In the genomic region with DNA sequence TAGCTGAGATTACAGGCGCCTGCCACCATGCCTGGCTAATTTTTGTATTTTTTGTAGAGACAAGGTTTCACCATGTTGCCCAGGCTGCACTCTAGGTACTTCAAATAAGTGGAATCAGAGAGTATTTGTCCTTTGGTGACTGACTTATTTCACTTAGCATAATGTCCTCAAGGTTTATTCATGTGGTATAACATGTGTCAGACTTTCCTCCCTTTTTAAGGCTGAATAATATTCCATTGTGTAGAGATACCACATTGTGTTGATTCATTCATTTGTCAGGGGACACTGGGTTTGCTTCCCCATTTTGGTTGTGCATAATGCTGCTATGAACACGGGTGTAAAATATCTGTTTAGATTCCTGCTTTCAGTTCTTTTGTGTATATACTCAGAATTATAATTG, we compare ENCODE assay signal across 14 cellular contexts. TPM values are rescaled to one million over a fixed set of nuclear protein-coding genes. Genes with fewer than 3 reads are reported as not detected.
DNase-seq lines count a peak whose midpoint lies in the region; ATAC-seq and TF ChIP-seq lines count a peak whose summit lies in the region.
"Had no signal": no experiment of that assay in that cellular context is flagged by ENCODE, and none has a peak within 500 bp of the region (broad histone marks: within the 10 kb centered on the region; RNA-seq: fewer than 3 reads in every experiment).

No MANE protein-coding gene starts in this region.

- H3K9me3 ChIP-seq in CD8-positive, alpha-beta T cell (ENCODE audit: low read length), result no peaks in the 10 kb centered on the region
- H3K9me3 ChIP-seq in naive thymus-derived CD4-positive, alpha-beta T cell (ENCODE audit: control insufficient read depth in 2 of 3, low read length in 3 of 3), result no peaks in the 10 kb centered on the region
- H3K9me3 ChIP-seq in HAP-1, result no peaks in the 10 kb centered on the region
- H3K9me3 ChIP-seq: ascending aorta had no signal

- H3K9me3 Mint-ChIP-seq in CD8-positive, alpha-beta T cell, result no peaks in the 10 kb centered on the region
- H3K9me3 Mint-ChIP-seq in activated naive CD4-positive, alpha-beta T cell treated with anti-CD3 and anti-CD28 coated beads, Interleukin-2, amount 50 U/mL, for 72 hours, result no peaks in the 10 kb centered on the region
- H3K9me3 Mint-ChIP-seq in naive thymus-derived CD4-positive, alpha-beta T cell, result peaks cover 0 to 3% (median 0%) of the 10 kb centered on the region in 11 donors
- H3K9me3 Mint-ChIP-seq: endodermal cell had no signal

- DNase-seq in CD8-positive, alpha-beta T cell, result no peak
- DNase-seq in activated naive CD4-positive, alpha-beta T cell treated with anti-CD3 and anti-CD28 coated beads, Interleukin-2, amount 50 U/mL, for 72 hours (ENCODE audit: low spot score in 2 of 2), result no peak
- DNase-seq in naive thymus-derived CD4-positive, alpha-beta T cell, result no peak
- DNase-seq in NCI-H1417 treated with DMSO at 0.1 percent for 48 hours (lab: John Stamatoyannopoulos, UW) (no peak), erythroblast (lab: John Stamatoyannopoulos, UW) (no peak), HAP-1 (ENCODE audit: low spot score in 2 of 2) (no peak)
- DNase-seq: NCI-H1092 treated with DMSO at 0.1 percent for 48 hours, NCI-H526 treated with DMSO at 0.1 percent for 48 hours had no signal

- peaks cover 54% of the 10 kb centered on the region for H3K4me1 Mint-ChIP-seq in CD8-positive, alpha-beta T cell (ENCODE audit: low read depth)
- peaks cover 49 to 72% (median 60%) of the 10 kb centered on the region in 7 donors for H3K4me1 Mint-ChIP-seq in naive thymus-derived CD4-positive, alpha-beta T cell

- peaks cover 56% of the 10 kb centered on the region for H3K36me3 Mint-ChIP-seq in CD8-positive, alpha-beta T cell
- H3K36me3 Mint-ChIP-seq in activated naive CD4-positive, alpha-beta T cell treated with anti-CD3 and anti-CD28 coated beads, Interleukin-2, amount 50 U/mL, for 72 hours, result peaks cover 8 to 13% of the 10 kb centered on the region in 2 donors
- peaks cover 0 to 33% (median 25%) of the 10 kb centered on the region in 5 donors for H3K36me3 Mint-ChIP-seq in naive thymus-derived CD4-positive, alpha-beta T cell

- H3K27ac Mint-ChIP-seq in CD8-positive, alpha-beta T cell, result peak overlapping the region; percentile 82
- peak overlapping the region; percentile 96 to 100 for H3K27ac Mint-ChIP-seq in activated naive CD4-positive, alpha-beta T cell treated with anti-CD3 and anti-CD28 coated beads, Interleukin-2, amount 50 U/mL, for 72 hours
- H3K27ac Mint-ChIP-seq in naive thymus-derived CD4-positive, alpha-beta T cell, result peak overlapping the region; percentile 76 to 98 (median 95)
- H3K27ac Mint-ChIP-seq: endodermal cell had no signal

- peaks cover 16% of the 10 kb centered on the region for H3K36me3 ChIP-seq in CD8-positive, alpha-beta T cell (ENCODE audit: insufficient read depth, low read length)
- H3K36me3 ChIP-seq in naive thymus-derived CD4-positive, alpha-beta T cell (ENCODE audit: control insufficient read depth in 2 of 3, insufficient read depth in 3 of 3, low read length in 3 of 3), result peaks cover 0 to 42% (median 16%) of the 10 kb centered on the region in 3 experiments
- H3K36me3 ChIP-seq in HAP-1 (replicated peaks), result no peaks in the 10 kb centered on the region

- peak overlapping the region; percentile 44 for H3K4me3 Mint-ChIP-seq in CD8-positive, alpha-beta T cell
- H3K4me3 Mint-ChIP-seq in naive thymus-derived CD4-positive, alpha-beta T cell, result peak overlapping the region; percentile 56 to 82 (median 73)
- H3K4me3 Mint-ChIP-seq: endodermal cell had no signal

- ATAC-seq in CD8-positive, alpha-beta T cell, result no peak
- peak; percentile 5 for ATAC-seq in GM19438 (IDR thresholded peaks at IDR 0.05; ENCODE audit: low read depth, unreplicated experiment)
- ATAC-seq in activated naive CD4-positive, alpha-beta T cell treated with anti-CD3 and anti-CD28 coated beads, Interleukin-2, amount 50 U/mL, for 72 hours, result peak; percentile 72 to 81
- ATAC-seq in naive thymus-derived CD4-positive, alpha-beta T cell, result peak; percentile 29
- ATAC-seq in HG02588 (IDR thresholded peaks at IDR 0.05; ENCODE audit: unreplicated experiment), result no peak

- POLR2A ChIA-PET in CD8-positive, alpha-beta T cell (lab: Charles Lee), result interaction anchor here (1.4 kb wide), 1 partner anchor 10 kb away, joined by 3 read pairs; no protein-coding TSS in a partner anchor
- POLR2A ChIA-PET in naive thymus-derived CD4-positive, alpha-beta T cell (lab: Charles Lee), result interaction anchor here (0.9 to 8.3 kb wide), 6 partner anchors 10 to 34 kb away, joined by 3 to 71 read pairs (median 6); a partner anchor contains a TSS

- H3K4me1 ChIP-seq in CD8-positive, alpha-beta T cell (ENCODE audit: insufficient read depth, low read length), result peaks cover 56% of the 10 kb centered on the region
- peaks cover 8 to 64% of the 10 kb centered on the region in 2 donors for H3K4me1 ChIP-seq in naive thymus-derived CD4-positive, alpha-beta T cell (ENCODE audit: control insufficient read depth in 2 of 2, insufficient read depth in 2 of 2, low read length in 2 of 2)
- H3K4me1 ChIP-seq in HAP-1, result no peaks in the 10 kb centered on the region
- H3K4me1 ChIP-seq: parathyroid adenoma had no signal

- in situ Hi-C loops in HAP-1 (cut with MboI; ENCODE audit: low sequenced_read_pairs), result no loop called here

- H3K27me3 Mint-ChIP-seq in CD8-positive, alpha-beta T cell (ENCODE audit: low read depth), result no peaks in the 10 kb centered on the region
- no peaks in the 10 kb centered on the region for H3K27me3 Mint-ChIP-seq in naive thymus-derived CD4-positive, alpha-beta T cell

- TF ChIP-seq CTCF in CD8-positive, alpha-beta T cell (IDR thresholded peaks at IDR 0.05), result no peak

- no peak overlapping the region for H3K27ac ChIP-seq in CD8-positive, alpha-beta T cell (ENCODE audit: low read depth, low read length)
- H3K27ac ChIP-seq in naive thymus-derived CD4-positive, alpha-beta T cell (ENCODE audit: low read depth, low read length), result peak overlapping the region; percentile 78
- H3K27ac ChIP-seq: ascending aorta, HL-60, parathyroid adenoma had no signal

- CTCF ChIA-PET in CD8-positive, alpha-beta T cell (lab: Charles Lee), result interaction anchor here (1.2 to 1.8 kb wide), 4 partner anchors 34 to 105 kb away, joined by 3 to 8 read pairs (median 4); no protein-coding TSS in a partner anchor
- CTCF ChIA-PET in naive thymus-derived CD4-positive, alpha-beta T cell (lab: Charles Lee), result interaction anchor here (1.4 to 3.6 kb wide), 4 partner anchors 20 to 105 kb away, joined by 3 to 29 read pairs (median 9); a partner anchor contains a TSS

- H3K4me3 ChIP-seq in CD8-positive, alpha-beta T cell (ENCODE audit: low read depth, low read length), result no peak overlapping the region
- H3K4me3 ChIP-seq in naive thymus-derived CD4-positive, alpha-beta T cell (ENCODE audit: low read length), result peak overlapping the region; percentile 9
- no peak overlapping the region for H3K4me3 ChIP-seq in HAP-1
- H3K4me3 ChIP-seq: ascending aorta had no signal

- H3K27me3 ChIP-seq in CD8-positive, alpha-beta T cell (ENCODE audit: insufficient read depth, low read length), result no peaks in the 10 kb centered on the region
- H3K27me3 ChIP-seq in naive thymus-derived CD4-positive, alpha-beta T cell (ENCODE audit: control insufficient read depth in 2 of 2, insufficient read depth in 2 of 2, low read length in 2 of 2), result no peaks in the 10 kb centered on the region
- no peaks in the 10 kb centered on the region for H3K27me3 ChIP-seq in HAP-1 (ENCODE audit: low read depth)
- H3K27me3 ChIP-seq: ascending aorta had no signal

- intact Hi-C loops in CD8-positive, alpha-beta T cell (cut with DNase I, micrococcal nuclease), result loop anchor here in 1 of 2 experiments (2.0 kb wide), 1 partner anchor 35 kb away; a partner anchor contains a TSS
- intact Hi-C loops in naive thymus-derived CD4-positive, alpha-beta T cell (cut with micrococcal nuclease), result no loop called here

- no peak for TF ChIP-seq POLR2A in erythroblast (IDR thresholded peaks at IDR 0.05; ENCODE audit: low read length)

RNA-seq across cellular contexts. Expression of a gene that starts 34.9 kb away (rescaled TPM):
- 10 to 100 TPM in 1 of 2 experiments, 1 to 10 TPM in 1; 10.0 to 12.0 TPM for total RNA-seq in CD8-positive, alpha-beta T cell
- total RNA-seq in activated naive CD4-positive, alpha-beta T cell treated with anti-CD3 and anti-CD28 coated beads, Interleukin-2, amount 50 U/mL, for 72 hours, result 1 to 10 TPM; 6.7 to 8.5 TPM
- total RNA-seq in naive thymus-derived CD4-positive, alpha-beta T cell, result 10 to 100 TPM in 4 of 5 experiments, 1 to 10 TPM in 1; 5.2 to 91.6 (median 85.6) TPM
- polyA plus RNA-seq in naive thymus-derived CD4-positive, alpha-beta T cell, result 10 to 100 TPM; 55.1 to 66.3 TPM

Comparison
In these comparisons a context has a peak if more than half of its experiments do, and no peak if none do; other contexts are left out.
1. ATAC-seq: peak in GM19438 (single experiment), activated naive CD4-positive, alpha-beta T cell treated with anti-CD3 and anti-CD28 coated beads, Interleukin-2, amount 50 U/mL, for 72 hours (2 of 2) and naive thymus-derived CD4-positive, alpha-beta T cell (single experiment); none in CD8-positive, alpha-beta T cell (single experiment) and HG02588 (single experiment).
2. Peak in every context shown above with its lines, with median percentiles within 50 percentile points of each other: H3K27ac Mint-ChIP-seq.